Comparison of ENCODE assay signal across 24 cellular contexts in the genomic region with DNA sequence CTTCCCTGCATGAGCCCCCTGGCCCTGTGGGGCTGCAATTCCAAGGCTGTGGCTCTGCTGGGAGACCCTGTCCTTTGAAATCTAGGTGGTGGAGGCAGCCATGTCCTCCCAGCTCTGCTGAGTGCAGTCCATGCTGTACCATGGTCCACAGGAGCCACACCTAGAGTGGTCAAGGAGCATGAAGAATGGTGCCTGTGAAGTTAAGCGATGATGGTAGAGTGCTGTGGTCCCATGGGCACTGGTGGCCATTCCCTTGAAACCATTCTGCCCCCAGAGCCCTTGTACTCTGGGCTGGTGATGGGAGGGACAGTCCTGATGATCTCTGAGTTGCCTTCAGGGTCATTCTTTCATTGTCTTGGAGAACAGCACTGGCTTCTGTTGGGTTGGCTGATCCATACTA. TPM values are rescaled to one million over a fixed set of nuclear protein-coding genes. Genes with fewer than 3 reads are reported as not detected.
DNase-seq lines count a peak whose midpoint lies in the region; FAIRE-seq lines count a peak whose summit lies in the region.
"Had no signal": no experiment of that assay in that cellular context is flagged by ENCODE, and none has a peak within 500 bp of the region (broad histone marks: within the 10 kb centered on the region; RNA-seq: fewer than 3 reads in every experiment).

No MANE protein-coding gene starts in this region.

- no peak overlapping the region for H2BK15ac ChIP-seq in neuronal stem cell (ENCODE audit: low read length)

- H3K4ac ChIP-seq in neuronal stem cell (ENCODE audit: low read length), result no peak overlapping the region

- H3K4me1 ChIP-seq in neuronal stem cell (ENCODE audit: control insufficient read depth in 2 of 2, insufficient read depth in 1 of 2, low read depth in 1 of 2, low read length in 2 of 2) (peaks cover 0 to 1% of the 10 kb centered on the region in 2 donors), small intestine (ENCODE audit: control insufficient read depth in 2 of 2, insufficient read depth in 1 of 2, low read depth in 1 of 2, low read length in 1 of 2) (no peaks in the 10 kb centered on the region)

- H3K27me3 ChIP-seq in H7 (ENCODE audit: control insufficient read depth, insufficient read depth, low read length) (no peaks in the 10 kb centered on the region), neuronal stem cell (ENCODE audit: control insufficient read depth in 3 of 3, insufficient read depth in 3 of 3, low read depth in 1 of 3, low read length in 3 of 3) (peaks cover 0 to 4% (median 0%) of the 10 kb centered on the region in 3 experiments), small intestine (ENCODE audit: control insufficient read depth in 2 of 2, insufficient read depth in 2 of 2, low read length in 2 of 2) (no peaks in the 10 kb centered on the region)
- H3K27me3 ChIP-seq: BLaER1 had no signal

- H2BK12ac ChIP-seq in neuronal stem cell (ENCODE audit: low read length), result no peak overlapping the region

- no peak overlapping the region for H3K27ac ChIP-seq in neuronal stem cell (replicated peaks; ENCODE audit: low read length)
- H3K27ac ChIP-seq in small intestine (ENCODE audit: low read depth in 1 of 2, low read length in 1 of 2), result no peak overlapping the region
- H3K27ac ChIP-seq: BLaER1 had no signal

- H3K23ac ChIP-seq in neuronal stem cell (ENCODE audit: low read depth, low read length, poor library complexity), result no peak overlapping the region

- H3K14ac ChIP-seq in neuronal stem cell (ENCODE audit: low read length), result no peak overlapping the region

- DNase-seq in H7 (peak; percentile 17), islet precursor cell (peak; percentile 20), neuronal stem cell (ENCODE audit: low spot score) (no peak), small intestine (no peak), NCI-H345 (lab: John Stamatoyannopoulos, UW) (no peak), NCI-H1694 (lab: John Stamatoyannopoulos, UW) (no peak)
- peak; percentile 8 for DNase-seq in stimulated activated CD8-positive, alpha-beta memory T cell treated with anti-CD3 and anti-CD28 coated beads, Interleukin-4, amount 100 ng/mL, for 48 hours
- DNase-seq in activated naive CD4-positive, alpha-beta T cell treated with Interleukin-2 at 50 U/mL for 16 hours, result no peak
- DNase-seq: ACHN; AML-193; CD4-positive, alpha-beta memory T cell; DMS153; DMS79; GDM1; HFFc6 had no signal

- H2BK120ac ChIP-seq in neuronal stem cell (ENCODE audit: low read depth, low read length), result no peak overlapping the region

- no peak overlapping the region for H3K9ac ChIP-seq in neuronal stem cell (ENCODE audit: low read depth, low read length, poor library complexity)
- H3K9ac ChIP-seq: BLaER1 had no signal

- H3K4me3 ChIP-seq in H7 (ENCODE audit: insufficient read depth, low read depth, low read length), result no peak overlapping the region
- no peak overlapping the region for H3K4me3 ChIP-seq in neuronal stem cell (ENCODE audit: low read length in 2 of 2)
- no peak overlapping the region for H3K4me3 ChIP-seq in small intestine (ENCODE audit: low read depth in 1 of 2, low read length in 2 of 2)
- H3K4me3 ChIP-seq: BLaER1, GM23338 had no signal

- no peaks in the 10 kb centered on the region for H3K79me1 ChIP-seq in neuronal stem cell (ENCODE audit: low read depth, low read length)

- H3K9me3 ChIP-seq in neuronal stem cell (replicated peaks in 1 of 2; ENCODE audit: control insufficient read depth in 2 of 2, insufficient read depth in 1 of 2, low read depth in 1 of 2, low read length in 2 of 2) (peaks cover 0 to 4% of the 10 kb centered on the region in 2 donors), small intestine (ENCODE audit: control insufficient read depth, low read depth) (no peaks in the 10 kb centered on the region)

- H4K91ac ChIP-seq in neuronal stem cell (ENCODE audit: low read depth, low read length, poor library complexity), result no peak overlapping the region

- no peak overlapping the region for H3K4me2 ChIP-seq in neuronal stem cell (ENCODE audit: insufficient read depth, low read length, poor library complexity, severe bottlenecking)
- H3K4me2 ChIP-seq: BLaER1, GM23338 had no signal

- FAIRE-seq in small intestine (lab: Jason Lieb, UNC), result no peak
- FAIRE-seq: A204.1, GM12892, GM18507, H54, HepG2 had no signal

- no peak overlapping the region for H2BK5ac ChIP-seq in neuronal stem cell (ENCODE audit: low read length)

- H2AK5ac ChIP-seq in neuronal stem cell (ENCODE audit: low read depth, low read length), result peak overlapping the region; percentile 21

- H3K36me3 ChIP-seq in H7 (replicated peaks; ENCODE audit: control insufficient read depth, insufficient read depth, low read length) (no peaks in the 10 kb centered on the region), neuronal stem cell (replicated peaks in 1 of 2; ENCODE audit: control insufficient read depth in 2 of 2, insufficient read depth in 2 of 2, low read length in 2 of 2) (no peaks in the 10 kb centered on the region), small intestine (ENCODE audit: control insufficient read depth in 2 of 2, insufficient read depth in 2 of 2, low read length in 2 of 2) (no peaks in the 10 kb centered on the region)
- H3K36me3 ChIP-seq: BLaER1 had no signal

- H4K8ac ChIP-seq in neuronal stem cell (ENCODE audit: low read depth, low read length), result no peak overlapping the region

- peak overlapping the region; percentile 36 for H3K18ac ChIP-seq in neuronal stem cell (ENCODE audit: low read length)

- no peak overlapping the region for H2AFZ ChIP-seq in neuronal stem cell (ENCODE audit: low read length)
- H2AFZ ChIP-seq: GM23338 had no signal

- WGBS in neuronal stem cell (ENCODE audit: extremely low coverage in 2 of 2, insufficient read length in 2 of 2, insufficient replicate concordance in 1 of 2), 2 donors, result no CpG with 5 or more reads among the region's 1 CpG
- WGBS in small intestine, 3 donors, result 85 to 90% (median 86%) methylated on average over 1 of the region's 1 CpG

RNA-seq across cellular contexts. Expression of a gene that starts 55.3 kb away (rescaled TPM):
- 0.17 and 0.44 TPM in 2 replicates for total RNA-seq in H7 (2014; rRNA removed; shearing (Covaris generic))
- 0.03 TPM for polyA plus RNA-seq in neuronal stem cell (2013, experiment 1 of 2)
- polyA plus RNA-seq in neuronal stem cell (2013, experiment 2 of 2), result 0.06 TPM
- polyA plus RNA-seq in small intestine, result under 1 TPM in 2 of 3 donors, not detected in 1; 0.01 to 0.22 TPM
- total RNA-seq: HFFc6 had no signal
- polyA plus RNA-seq: CD14-positive monocyte; CD4-positive, alpha-beta memory T cell; GM23338; IgD-negative memory B cell had no signal

Comparison
In these comparisons a context has a peak if more than half of its experiments do, and no peak if none do; other contexts are left out.
1. DNase-seq: peak in H7 (single experiment), islet precursor cell (single experiment) and stimulated activated CD8-positive, alpha-beta memory T cell treated with anti-CD3 and anti-CD28 coated beads, Interleukin-4, amount 100 ng/mL, for 48 hours (single experiment); none in neuronal stem cell (single experiment), small intestine (single experiment), NCI-H345 (single experiment), NCI-H1694 (single experiment) and activated naive CD4-positive, alpha-beta T cell treated with Interleukin-2 at 50 U/mL for 16 hours (single experiment).